7 cellular contexts compared by ENCODE assay signal in genomic region chrX:65750674-65751469, GRCh38.
DNase-seq lines count a peak whose midpoint lies in the region; ATAC-seq and TF ChIP-seq lines count a peak whose summit lies in the region.

No MANE protein-coding gene starts in this region.

- H3K4me1 Mint-ChIP-seq in T-helper 17 cell, result peaks cover 41% of the 10 kb centered on the region

- no peak for TF ChIP-seq POLR2A in uterus (IDR thresholded peaks at IDR 0.05)

- ATAC-seq in GM19324 (IDR thresholded peaks at IDR 0.05; ENCODE audit: low FRiP score, unreplicated experiment) (peak; percentile 90), HG02981 (IDR thresholded peaks at IDR 0.05; ENCODE audit: unreplicated experiment) (peak; percentile 83), T-helper 17 cell (peak; percentile 93)

- intact Hi-C loops in uterus (cut with DNase I; ENCODE audit: low total_unique reads), result no loop called here

- H3K27ac Mint-ChIP-seq in T-helper 17 cell, result peak overlapping the region; percentile 89

- H3K27me3 Mint-ChIP-seq in T-helper 17 cell, result no peaks in the 10 kb centered on the region

- DNase-seq in T-helper 17 cell (no peak), DMS153 treated with DMSO at 0.1 percent for 48 hours (lab: John Stamatoyannopoulos, UW; ENCODE audit: unreplicated experiment) (no peak), NCI-H2081 treated with DMSO at 0.1 percent for 48 hours (lab: John Stamatoyannopoulos, UW) (no peak), uterus (no peak)
- peak; percentile 5 for DNase-seq in stimulated activated CD4-positive, alpha-beta T cell treated with anti-CD3 and anti-CD28 coated beads, Interleukin-4, amount 100 ng/mL, for 1 hour

- peak overlapping the region; percentile 56 for H3K4me3 Mint-ChIP-seq in T-helper 17 cell

- H3K27me3 ChIP-seq in uterus, result no peaks in the 10 kb centered on the region

- H3K4me3 ChIP-seq in uterus, result no peak overlapping the region

- no peaks in the 10 kb centered on the region for H3K4me1 ChIP-seq in uterus

- no peaks in the 10 kb centered on the region for H3K36me3 Mint-ChIP-seq in T-helper 17 cell (ENCODE audit: low read depth)

- no peak overlapping the region for H3K27ac ChIP-seq in uterus

- H3K9me3 ChIP-seq in T-helper 17 cell (ENCODE audit: control insufficient read depth, low read length, poor library complexity, severe bottlenecking) (no peaks in the 10 kb centered on the region), uterus (no peaks in the 10 kb centered on the region)

- no peaks in the 10 kb centered on the region for H3K36me3 ChIP-seq in uterus

- no peak for TF ChIP-seq CTCF in uterus (IDR thresholded peaks at IDR 0.05)
